9 cellular contexts compared by ENCODE assay signal in genomic region chr10:69362471-69362954, GRCh38. TPM values are rescaled to one million over a fixed set of nuclear protein-coding genes. Genes with fewer than 3 reads are reported as not detected.
DNase-seq lines count a peak whose midpoint lies in the region; ATAC-seq and TF ChIP-seq lines count a peak whose summit lies in the region.
"Had no signal": no experiment of that assay in that cellular context is flagged by ENCODE, and none has a peak within 500 bp of the region (broad histone marks: within the 10 kb centered on the region; RNA-seq: fewer than 3 reads in every experiment).

No MANE protein-coding gene starts in this region.

- CTCF ChIA-PET in WTC11 (lab: Charles Lee), result interaction anchor here (2.0 to 2.3 kb wide), 2 partner anchors 50 to 124 kb away, joined by 7 to 15 read pairs; no protein-coding TSS in a partner anchor
- CTCF ChIA-PET in Caco-2 (lab: Charles Lee), result interaction anchor here (0.6 to 1.0 kb wide), 3 partner anchors 30 to 131 kb away, joined by 3 read pairs; no protein-coding TSS in a partner anchor

- H3K4me1 ChIP-seq in subcutaneous abdominal adipose tissue (ENCODE audit: control insufficient read depth in 5 of 5, insufficient read depth in 5 of 5, low read length in 5 of 5) (peaks cover 5 to 42% (median 36%) of the 10 kb centered on the region in 5 donors), spleen (peaks cover 0 to 53% (median 20%) of the 10 kb centered on the region in 6 donors), Caco-2 (peaks cover 13% of the 10 kb centered on the region)

- no peak for TF ChIP-seq POLR2A in spleen (IDR thresholded peaks at IDR 0.05)

- no TSS peak for BruUV-seq in Caco-2 (replicated peaks; lab: Mats Ljungman, UMichigan)

- no peaks in the 10 kb centered on the region for H3K9me3 ChIP-seq in subcutaneous abdominal adipose tissue (ENCODE audit: control insufficient read depth in 5 of 5, low read length in 5 of 5)
- no peaks in the 10 kb centered on the region for H3K9me3 ChIP-seq in spleen
- no peaks in the 10 kb centered on the region for H3K9me3 ChIP-seq in Caco-2

- H3K36me3 Mint-ChIP-seq in WTC11, result peaks cover 37% of the 10 kb centered on the region
- no peaks in the 10 kb centered on the region for H3K36me3 Mint-ChIP-seq in Caco-2 (ENCODE audit: insufficient read depth, unreplicated experiment)

- DNase-seq in DMS153 (lab: John Stamatoyannopoulos, UW) (peak; percentile 34), DMS153 treated with DMSO at 0.1 percent for 48 hours (lab: John Stamatoyannopoulos, UW; ENCODE audit: unreplicated experiment) (no peak), WTC11 (ENCODE audit: low spot score) (no peak), Right ventricle myocardium inferior (ENCODE audit: missing footprints) (peak; percentile 85), spleen (no peak), Caco-2 (no peak)
- DNase-seq in stimulated activated CD4-positive, alpha-beta T cell treated with anti-CD3 and anti-CD28 coated beads, Interleukin-4, amount 100 ng/mL, for 4 hours, result no peak

- H3K27ac Mint-ChIP-seq in WTC11, result peak overlapping the region; percentile 86; the same call in 1 of the 2 replicates
- no peak overlapping the region for H3K27ac Mint-ChIP-seq in Caco-2 (ENCODE audit: unreplicated experiment)

- H3K27me3 Mint-ChIP-seq in WTC11 (ENCODE audit: low read depth) (no peaks in the 10 kb centered on the region), Caco-2 (ENCODE audit: insufficient read depth, unreplicated experiment) (no peaks in the 10 kb centered on the region)

- H3K4me1 Mint-ChIP-seq in WTC11, result peaks cover 44% of the 10 kb centered on the region
- H3K4me1 Mint-ChIP-seq in Caco-2 (ENCODE audit: low read depth, unreplicated experiment), result peaks cover 24% of the 10 kb centered on the region

- POLR2A ChIA-PET in WTC11 (lab: Charles Lee) (no interaction called here), Caco-2 (lab: Charles Lee) (interaction anchor here (0.6 to 1.0 kb wide), 2 partner anchors 10 to 23 kb away, joined by 3 read pairs; no protein-coding TSS in a partner anchor)

- peak overlapping the region in 1 of 5 donors; percentile 11 for H3K4me3 ChIP-seq in subcutaneous abdominal adipose tissue (ENCODE audit: low read depth in 1 of 5, low read length in 5 of 5)
- H3K4me3 ChIP-seq in spleen, result no peak overlapping the region
- no peak overlapping the region for H3K4me3 ChIP-seq in Caco-2 (ENCODE audit: low read depth, low read length)

- peak overlapping the region; percentile 16 for H3K27ac ChIP-seq in subcutaneous abdominal adipose tissue (ENCODE audit: low read depth, low read length)
- peak overlapping the region in 1 of 8 donors; percentile 18 for H3K27ac ChIP-seq in spleen

- no peaks in the 10 kb centered on the region for H3K27me3 ChIP-seq in subcutaneous abdominal adipose tissue (ENCODE audit: control insufficient read depth in 5 of 5, insufficient read depth in 4 of 5, low read length in 5 of 5)
- H3K27me3 ChIP-seq in spleen (replicated peaks in 1 of 7), result no peaks in the 10 kb centered on the region
- H3K27me3 ChIP-seq in Caco-2 (replicated peaks; ENCODE audit: control insufficient read depth, insufficient read depth, low read length), result no peaks in the 10 kb centered on the region

- ATAC-seq in WTC11, result no peak
- peak; percentile 77 for ATAC-seq in Right ventricle myocardium inferior

- H3K9ac ChIP-seq in subcutaneous abdominal adipose tissue (ENCODE audit: low read length in 5 of 5), result no peak overlapping the region

- H3K9me3 Mint-ChIP-seq in WTC11 (no peaks in the 10 kb centered on the region), Caco-2 (ENCODE audit: unreplicated experiment) (no peaks in the 10 kb centered on the region)

- TF ChIP-seq CTCF in WTC11 (IDR thresholded peaks at IDR 0.05) (no peak), spleen (IDR thresholded peaks at IDR 0.05 in 8 of 11, conservative IDR thresholded peaks at IDR 0.05 in 3 of 11) (no peak), Caco-2 (IDR thresholded peaks at IDR 0.05; ENCODE audit: insufficient read depth in 1 of 2, low read depth in 1 of 2, low read length in 1 of 2, severe bottlenecking in 1 of 2, unreplicated experiment in 1 of 2) (no peak)

- intact Hi-C loops in Right ventricle myocardium inferior (cut with DNase I) (loop anchor here (5.0 kb wide), 1 partner anchor 45 kb away; no protein-coding TSS in a partner anchor), spleen (cut with DNase I; ENCODE audit: low total_unique reads) (no loop called here), Caco-2 (cut with micrococcal nuclease; ENCODE audit: unreplicated experiment) (no loop called here)

- 69 to 89% (median 80%) methylated on average over 11 to 13 of the region's 13 CpGs for WGBS in spleen, 5 donors

- peaks cover 0 to 47% (median 26%) of the 10 kb centered on the region in 5 donors for H3K36me3 ChIP-seq in subcutaneous abdominal adipose tissue (ENCODE audit: control insufficient read depth in 5 of 5, insufficient read depth in 5 of 5, low read length in 5 of 5)
- H3K36me3 ChIP-seq in spleen, result peaks cover 4 to 82% (median 56%) of the 10 kb centered on the region in 6 donors
- H3K36me3 ChIP-seq in Caco-2 (ENCODE audit: control insufficient read depth, insufficient read depth, low read length), result no peaks in the 10 kb centered on the region

- no peak overlapping the region for H3K4me3 Mint-ChIP-seq in WTC11
- H3K4me3 Mint-ChIP-seq in Caco-2 (ENCODE audit: unreplicated experiment), result no peak overlapping the region

TF ChIP-seq in WTC11, 78 proteins besides CTCF, POLR2A, EP300 and RAD21 (continues in another document):
- TF ChIP-seq ZNF396 (CRISPR knock-in tag; IDR thresholded peaks at IDR 0.05; ENCODE audit: borderline replicate concordance), result no peak
- TF ChIP-seq ZNF138 (CRISPR knock-in tag; conservative IDR thresholded peaks at IDR 0.05), result no peak
- TF ChIP-seq CREM (CRISPR knock-in tag; IDR thresholded peaks at IDR 0.05), result no peak
- TF ChIP-seq FOXK1 (CRISPR knock-in tag; IDR thresholded peaks at IDR 0.05), result no peak
- TF ChIP-seq KAT7 (CRISPR knock-in tag; IDR thresholded peaks at IDR 0.05; ENCODE audit: borderline replicate concordance), result no peak
- no peak for TF ChIP-seq IRF1 (CRISPR knock-in tag; IDR thresholded peaks at IDR 0.05)
- TF ChIP-seq SP1 (CRISPR knock-in tag; conservative IDR thresholded peaks at IDR 0.05), result no peak
- TF ChIP-seq RELA (CRISPR knock-in tag; IDR thresholded peaks at IDR 0.05; ENCODE audit: borderline replicate concordance), result no peak
- TF ChIP-seq ZNF232 (CRISPR knock-in tag; IDR thresholded peaks at IDR 0.05), result no peak
- no peak for TF ChIP-seq ZBTB43 (CRISPR knock-in tag; IDR thresholded peaks at IDR 0.05)
- no peak for TF ChIP-seq ZNF281 (CRISPR knock-in tag; IDR thresholded peaks at IDR 0.05)

RNA-seq across cellular contexts. Expression of gene TACR2, which starts 54.2 kb away (rescaled TPM):
- total RNA-seq in WTC11 (2021) (0.20 TPM in 1 of 3 replicates, not detected in the others), Right ventricle myocardium inferior (0.19 TPM), spleen (under 1 TPM in 3 of 7 donors, not detected in 4; 0.25 to 0.52 (median 0.34) TPM), Caco-2 (2022) (0.57 and 0.60 TPM in 2 replicates)
- under 1 TPM; 0.15 to 0.36 (median 0.26) TPM for polyA plus RNA-seq in spleen
- total RNA-seq: T-helper 1 cell treated with Interleukin-12 subunit alpha and Interleukin-12 subunit beta and Interleukin-4 antibody, amounts not matched to agents 30 ng/mL and 1 ng/mL, for 36 hours had no signal

Comparison
In these comparisons a context has a peak if more than half of its experiments do, and no peak if none do; other contexts are left out.
1. DNase-seq: peak in DMS153 (single experiment) and Right ventricle myocardium inferior (single experiment); none in DMS153 treated with DMSO at 0.1 percent for 48 hours (single experiment), WTC11 (single experiment), stimulated activated CD4-positive, alpha-beta T cell treated with anti-CD3 and anti-CD28 coated beads, Interleukin-4, amount 100 ng/mL, for 4 hours (0 of 2), spleen (single experiment) and Caco-2 (0 of 2).